8 cellular contexts compared by ENCODE assay signal in the genomic region with DNA sequence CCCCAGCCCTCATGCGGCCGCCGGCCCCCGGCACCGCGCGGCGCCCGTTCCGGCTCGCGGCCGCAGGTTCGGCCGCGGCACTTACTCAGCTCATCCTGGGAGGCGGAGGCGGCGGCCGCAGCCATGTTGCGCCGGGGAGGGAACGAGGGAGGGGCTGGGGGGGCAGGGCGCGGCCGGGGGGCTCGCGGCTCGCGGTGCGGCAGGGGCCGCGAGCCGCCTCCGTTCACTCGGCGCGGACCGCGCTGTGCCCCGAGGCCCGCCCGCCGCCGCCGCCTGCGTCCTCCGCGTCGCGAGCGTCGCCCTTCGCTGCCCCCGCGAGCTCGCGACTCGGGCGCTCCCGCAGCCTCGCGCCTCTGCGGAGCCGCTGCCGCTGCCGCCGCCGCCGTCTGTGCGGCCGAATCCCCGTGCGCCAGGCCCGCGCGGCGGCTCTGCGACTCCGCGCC. TPM values are rescaled to one million over a fixed set of nuclear protein-coding genes. Genes with fewer than 3 reads are reported as not detected.
DNase-seq lines count a peak whose midpoint lies in the region; ATAC-seq and TF ChIP-seq lines count a peak whose summit lies in the region.

No MANE protein-coding gene starts in this region.

- POLR2A ChIA-PET in AG04450 (lab: Yijun Ruan, JAX): interaction anchor here (1.0 kb wide), 1 partner anchor 116 kb away, joined by 4 read pairs; a partner anchor contains a TSS
- POLR2A ChIA-PET in OCI-LY7 (lab: Charles Lee): interaction anchor here (1.2 to 1.8 kb wide), 2 partner anchors 12 to 148 kb away, joined by 4 read pairs; a partner anchor contains a TSS

- TF ChIP-seq CTCF in AG04450 (IDR thresholded peaks at IDR 0.05; ENCODE audit: low read depth, low read length) (no peak), OCI-LY7 (conservative IDR thresholded peaks at IDR 0.05; ENCODE audit: low read length) (no peak)

- BruUV-seq in OCI-LY7 (replicated peaks; lab: Mats Ljungman, UMichigan): no TSS peak

- intact Hi-C loops in OCI-LY7 (cut with micrococcal nuclease; ENCODE audit: unreplicated experiment): loop anchor here (2.0 to 10.0 kb wide), 3 partner anchors 413 to 1271 kb away; a partner anchor contains a TSS

- H3K4me1 ChIP-seq in OCI-LY7 (ENCODE audit: insufficient read depth, low read length, poor library complexity, severe bottlenecking): peaks cover 9% of the 10 kb centered on the region

- H3K27me3 ChIP-seq in AG04450 (ENCODE audit: control insufficient read depth, insufficient read depth, low read length): no peaks in the 10 kb centered on the region

- ATAC-seq in GM18508 (IDR thresholded peaks at IDR 0.05; ENCODE audit: insufficient read depth, unreplicated experiment): peak; percentile 7
- peak; percentile 41 for ATAC-seq in HG02885 (IDR thresholded peaks at IDR 0.05; ENCODE audit: poor library complexity, unreplicated experiment)

- DNase-seq in AG04450 (ENCODE audit: low read depth, low spot score) (no peak), OCI-LY7 (ENCODE audit: low spot score) (peak; percentile 62), iPS-NIHi11 (ENCODE audit: low spot score) (peak; percentile 78), DMS153 (lab: John Stamatoyannopoulos, UW) (no peak)
- peak; percentile 29 for DNase-seq in stimulated activated CD4-positive, alpha-beta T cell treated with anti-CD3 and anti-CD28 coated beads, Interleukin-2, amount 100 ng/mL, for 48 hours

- 0 to 1% (median 1%) methylated on average over 47 to 81 of the region's 81 CpGs for WGBS in adipose tissue, 3 donors

- H3K9me3 ChIP-seq in AG04450 (ENCODE audit: control insufficient read depth, insufficient read depth, low read length): no peaks in the 10 kb centered on the region; the same call in 1 of the 2 replicates
- H3K9me3 ChIP-seq in OCI-LY7 (ENCODE audit: low read length): no peaks in the 10 kb centered on the region

- H3K79me2 ChIP-seq in OCI-LY7 (ENCODE audit: insufficient read depth, low read depth, low read length): peaks cover 46% of the 10 kb centered on the region

- H3K36me3 ChIP-seq in OCI-LY7 (ENCODE audit: insufficient read depth, low read length): peaks cover 4% of the 10 kb centered on the region; the same call in 1 of the 2 replicates

- CTCF ChIA-PET in AG04450 (lab: Charles Lee) (no interaction called here), OCI-LY7 (lab: Charles Lee; ENCODE audit: unreplicated experiment) (interaction anchor here (0.5 to 0.6 kb wide), 2 partner anchors 15 to 417 kb away, joined by 3 to 4 read pairs; no protein-coding TSS in a partner anchor)

- H3K27ac ChIP-seq in AG04450 (ENCODE audit: low read depth, low read length): no peak overlapping the region
- peak overlapping the region; percentile 72 for H3K27ac ChIP-seq in OCI-LY7 (ENCODE audit: low read depth, low read length, poor library complexity, severe bottlenecking)
- peak overlapping the region; percentile 98 for H3K27ac ChIP-seq in adipose tissue (ENCODE audit: low read depth, low read length)

- H4K20me1 ChIP-seq in OCI-LY7 (ENCODE audit: insufficient read depth, low read length): 0 out of 2 replicates have a peak, but pooled peaks cover 3% of the 10 kb centered on the region

- no peak overlapping the region for H2AFZ ChIP-seq in OCI-LY7 (ENCODE audit: low read length)

- H3K9me2 ChIP-seq in OCI-LY7 (ENCODE audit: insufficient read depth, low read length): no peaks in the 10 kb centered on the region

- H3K4me3 ChIP-seq in AG04450 (ENCODE audit: low read depth, low read length) (peak overlapping the region; percentile 85), OCI-LY7 (ENCODE audit: low read depth, low read length, poor library complexity, severe bottlenecking) (peak overlapping the region; percentile 99)

- peak overlapping the region; percentile 42; the same call in 1 of the 2 replicates for H3K4me2 ChIP-seq in OCI-LY7 (ENCODE audit: low read length)

RNA-seq across cellular contexts. Expression of a gene that starts 0.7 kb away (rescaled TPM):
- polyA plus RNA-seq in AG04450 (2011; rRNA removed): 61.2 and 64.0 TPM in 2 replicates
- 165 and 183 TPM in 2 replicates for polyA minus RNA-seq in AG04450 (2011; rRNA and poly(A)+ RNA removed)
- total RNA-seq in OCI-LY7 (2014; rRNA removed; shearing (Covaris generic)): 41.0 and 47.3 TPM in 2 replicates
- total RNA-seq in OCI-LY7 (2022): 63.2 and 64.2 TPM in 2 replicates
- polyA plus RNA-seq in adipose tissue: 10 to 100 TPM; 20.9 to 33.1 (median 32.7) TPM

RNA-seq across cellular contexts. Expression of a gene that starts 41.5 kb away (rescaled TPM):
- polyA plus RNA-seq in AG04450 (2011; rRNA removed) (1.0 and 1.5 TPM in 2 replicates), adipose tissue (under 1 TPM; 0.21 to 0.42 (median 0.34) TPM)
- polyA minus RNA-seq in AG04450 (2011; rRNA and poly(A)+ RNA removed): 2.6 and 4.4 TPM in 2 replicates
- total RNA-seq in OCI-LY7 (2014; rRNA removed; shearing (Covaris generic)): 0.06 and 0.23 TPM in 2 replicates
- 3.2 and 5.0 TPM in 2 replicates for total RNA-seq in OCI-LY7 (2022)

Comparison
In these comparisons a context has a peak if more than half of its experiments do, and no peak if none do; other contexts are left out.
1. DNase-seq: peak in OCI-LY7 (single experiment), iPS-NIHi11 (single experiment) and stimulated activated CD4-positive, alpha-beta T cell treated with anti-CD3 and anti-CD28 coated beads, Interleukin-2, amount 100 ng/mL, for 48 hours (2 of 2); none in AG04450 (single experiment) and DMS153 (single experiment).